In the genomic region with DNA sequence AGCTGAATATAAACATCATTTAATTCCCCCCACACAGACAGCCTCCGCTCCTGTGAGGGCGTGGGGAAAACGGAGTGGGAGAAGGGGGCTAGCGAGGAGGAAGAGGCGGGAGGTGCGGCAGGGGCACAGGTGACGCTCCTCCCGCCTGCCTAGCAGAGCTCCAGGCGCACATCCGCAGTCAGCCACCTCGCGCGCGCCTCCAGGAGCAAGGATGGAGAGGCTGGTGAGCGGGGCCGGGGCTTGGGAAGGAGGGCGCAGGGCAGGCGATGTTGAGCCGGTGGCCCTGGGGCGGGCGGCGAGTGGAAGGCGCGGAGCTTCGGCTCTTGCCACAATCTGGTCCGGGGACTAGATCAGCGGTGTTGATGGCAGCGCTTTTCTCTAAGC, we compare ENCODE assay signal across 8 cellular contexts. TPM values are rescaled to one million over a fixed set of nuclear protein-coding genes. Genes with fewer than 3 reads are reported as not detected.
DNase-seq lines count a peak whose midpoint lies in the region; ATAC-seq and TF ChIP-seq lines count a peak whose summit lies in the region.

A gene with protein sequence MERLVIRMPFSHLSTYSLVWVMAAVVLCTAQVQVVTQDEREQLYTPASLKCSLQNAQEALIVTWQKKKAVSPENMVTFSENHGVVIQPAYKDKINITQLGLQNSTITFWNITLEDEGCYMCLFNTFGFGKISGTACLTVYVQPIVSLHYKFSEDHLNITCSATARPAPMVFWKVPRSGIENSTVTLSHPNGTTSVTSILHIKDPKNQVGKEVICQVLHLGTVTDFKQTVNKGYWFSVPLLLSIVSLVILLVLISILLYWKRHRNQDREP (plus strand): TSS at position 155 of the 384 bp plus-strand sequence. CDS start 57 bp downstream, at position 212.

- peak within 1 kb of the TSS; percentile 47 to 87 (median 53) for H3K4me3 ChIP-seq in thyroid gland (replicated peaks in 1 of 3)

- TF ChIP-seq CTCF in omental fat pad (IDR thresholded peaks at IDR 0.05) = no peak
- peak in 3 of 6 experiments; percentile 15 to 37 (median 29) for TF ChIP-seq CTCF in thyroid gland (IDR thresholded peaks at IDR 0.05)

- H3K36me3 ChIP-seq in thyroid gland = no peaks in the 10 kb centered on the region

- peak; percentile 17 to 91 for TF ChIP-seq POLR2A in thyroid gland (IDR thresholded peaks at IDR 0.05)

- H3K4me1 ChIP-seq in thyroid gland = peaks cover 0 to under 1% of the 10 kb centered on the region in 2 donors

- intact Hi-C loops in thyroid gland (cut with DNase I) = no loop called here

- H3K27me3 ChIP-seq in thyroid gland = no peaks in the 10 kb centered on the region

- 0% methylated on average over 16 to 24 of the region's 28 CpGs for WGBS in thyroid gland, 2 donors

- ATAC-seq in HG02852 (IDR thresholded peaks at IDR 0.05; ENCODE audit: unreplicated experiment) = peak; percentile 65
- peak; percentile 87 for ATAC-seq in omental fat pad (ENCODE audit: low FRiP score)

- DNase-seq in GM03348 (ENCODE audit: low spot score) (peak; percentile 32), NCI-H82 treated with DMSO at 0.1 percent for 48 hours (lab: John Stamatoyannopoulos, UW; ENCODE audit: unreplicated experiment) (peak; percentile 15), globus pallidus (ENCODE audit: low spot score) (peak; percentile 69), omental fat pad (ENCODE audit: low spot score) (peak; percentile 33), thyroid gland (peak; percentile 82 to 84), NCI-H2029 (lab: John Stamatoyannopoulos, UW) (no peak)
- peak; percentile 4 to 38 (median 21) for DNase-seq in activated naive CD4-positive, alpha-beta T cell (lab: John Stamatoyannopoulos, UW)

- H3K27ac ChIP-seq in thyroid gland = peak within 1 kb of the TSS; percentile 74 to 93 (median 84)

- no peaks in the 10 kb centered on the region for H3K9me3 ChIP-seq in thyroid gland

RNA-seq across cellular contexts. Expression of the gene that starts here (rescaled TPM):
- 10 to 100 TPM in 3 of 4 donors, 1 to 10 TPM in 1; 4.6 to 59.1 (median 31.4) TPM for total RNA-seq in omental fat pad
- total RNA-seq in thyroid gland = 10 to 100 TPM; 13.2 to 18.7 (median 15.8) TPM
